Comparison of ENCODE assay signal across 11 cellular contexts in genomic region chr2:33681333-33681732, GRCh38.
DNase-seq lines count a peak whose midpoint lies in the region; ATAC-seq and TF ChIP-seq lines count a peak whose summit lies in the region.
"Had no signal": no experiment of that assay in that cellular context is flagged by ENCODE, and none has a peak within 500 bp of the region (broad histone marks: within the 10 kb centered on the region; RNA-seq: fewer than 3 reads in every experiment).

No MANE protein-coding gene starts in this region.

- intact Hi-C loops in MCF 10A (cut with micrococcal nuclease): loop anchor here (2.0 to 5.0 kb wide), 3 partner anchors 331 to 889 kb away; no protein-coding TSS in a partner anchor
- intact Hi-C loops in breast epithelium (cut with DNase I; ENCODE audit: low total_unique reads): loop anchor here (10.0 kb wide), 1 partner anchor 83 kb away; no protein-coding TSS in a partner anchor

- CTCF ChIA-PET in MCF 10A (lab: Yijun Ruan, JAX) (interaction anchor here (0.6 to 2.7 kb wide), 11 partner anchors 154 to 911 kb away, joined by 3 to 29 read pairs (median 4); no protein-coding TSS in a partner anchor), HEK293T (lab: Yijun Ruan, JAX) (no interaction called here)

- H3K4me1 ChIP-seq in breast epithelium (no peaks in the 10 kb centered on the region), RWPE2 (ENCODE audit: insufficient read depth, poor library complexity, severe bottlenecking) (no peaks in the 10 kb centered on the region)

- H3K9me3 Mint-ChIP-seq in MCF 10A (ENCODE audit: unreplicated experiment): no peaks in the 10 kb centered on the region
- H3K9me3 Mint-ChIP-seq: activated naive CD4-positive, alpha-beta T cell treated with anti-CD3 and anti-CD28 coated beads, Interleukin-2, amount 10 ng/mL, durations not matched to agents 7 days and 5 days had no signal

- no peak for DNase-seq in MCF 10A (ENCODE audit: unreplicated experiment)
- no peak for DNase-seq in breast epithelium (ENCODE audit: low spot score in 2 of 2)
- no peak for DNase-seq in RWPE2 (ENCODE audit: low spot score)
- peak in 1 of 2 donors; percentile 6 for DNase-seq in foreskin fibroblast
- peak; percentile 14 for DNase-seq in stromal cell of bone marrow (ENCODE audit: low read depth)
- DNase-seq in NCI-H1694 treated with DMSO at 0.1 percent for 48 hours (lab: John Stamatoyannopoulos, UW): no peak
- DNase-seq in HEK293T (ENCODE audit: extremely low spot score): no peak
- DNase-seq in stimulated activated CD4-positive, alpha-beta T cell treated with anti-CD3 and anti-CD28 coated beads, Interleukin-1b, Interleukin-23, amount 100 ng/mL, for 48 hours: no peak
- DNase-seq: activated naive CD4-positive, alpha-beta T cell treated with anti-CD3 and anti-CD28 coated beads, Interleukin-2, amount 10 ng/mL, durations not matched to agents 7 days and 5 days; CD4-positive, alpha-beta T cell had no signal

- H3K27me3 Mint-ChIP-seq in MCF 10A (ENCODE audit: insufficient read depth, unreplicated experiment): no peaks in the 10 kb centered on the region
- H3K27me3 Mint-ChIP-seq: activated naive CD4-positive, alpha-beta T cell treated with anti-CD3 and anti-CD28 coated beads, Interleukin-2, amount 10 ng/mL, durations not matched to agents 7 days and 5 days had no signal

- POLR2A ChIA-PET in MCF 10A (lab: Yijun Ruan, JAX) (interaction anchor here (0.8 kb wide), 1 partner anchor 31 kb away, joined by 3 read pairs; no protein-coding TSS in a partner anchor), HEK293T (lab: Yijun Ruan, JAX) (no interaction called here)

- no peak for ATAC-seq in RWPE2 (ENCODE audit: low read depth)

- no peaks in the 10 kb centered on the region for H3K36me3 Mint-ChIP-seq in MCF 10A (ENCODE audit: insufficient read depth, unreplicated experiment)
- H3K36me3 Mint-ChIP-seq: activated naive CD4-positive, alpha-beta T cell treated with anti-CD3 and anti-CD28 coated beads, Interleukin-2, amount 10 ng/mL, durations not matched to agents 7 days and 5 days had no signal

- H3K9me3 ChIP-seq in breast epithelium: peaks cover 0 to 6% of the 10 kb centered on the region in 2 donors
- no peaks in the 10 kb centered on the region for H3K9me3 ChIP-seq in RWPE2 (ENCODE audit: severe bottlenecking)

- H3K27ac Mint-ChIP-seq in MCF 10A (ENCODE audit: low read depth, unreplicated experiment): no peak overlapping the region
- H3K27ac Mint-ChIP-seq: activated naive CD4-positive, alpha-beta T cell treated with anti-CD3 and anti-CD28 coated beads, Interleukin-2, amount 10 ng/mL, durations not matched to agents 7 days and 5 days; CD4-positive, alpha-beta T cell had no signal

- H3K27ac ChIP-seq in breast epithelium (no peak overlapping the region), RWPE2 (ENCODE audit: poor library complexity, severe bottlenecking) (no peak overlapping the region)
- H3K27ac ChIP-seq: epithelial cell of prostate had no signal

- no peak for TF ChIP-seq POLR2A in breast epithelium (IDR thresholded peaks at IDR 0.05)

- no TSS peak for BruUV-seq in MCF 10A (replicated peaks; lab: Mats Ljungman, UMichigan)

- no peaks in the 10 kb centered on the region for H3K4me1 Mint-ChIP-seq in MCF 10A (ENCODE audit: insufficient read depth, unreplicated experiment)
- H3K4me1 Mint-ChIP-seq: activated naive CD4-positive, alpha-beta T cell treated with anti-CD3 and anti-CD28 coated beads, Interleukin-2, amount 10 ng/mL, durations not matched to agents 7 days and 5 days had no signal

- no peaks in the 10 kb centered on the region for H3K27me3 ChIP-seq in breast epithelium
- no peaks in the 10 kb centered on the region for H3K27me3 ChIP-seq in RWPE2 (ENCODE audit: insufficient read depth, poor library complexity, severe bottlenecking)

- TF ChIP-seq CTCF in MCF 10A (IDR thresholded peaks at IDR 0.05; ENCODE audit: unreplicated experiment): peak; percentile 57
- TF ChIP-seq CTCF in breast epithelium (IDR thresholded peaks at IDR 0.05): no peak
- peak; percentile 56 for TF ChIP-seq CTCF in RWPE2 (IDR thresholded peaks at IDR 0.05; ENCODE audit: poor library complexity, severe bottlenecking)
- TF ChIP-seq CTCF in foreskin fibroblast (IDR thresholded peaks at IDR 0.05; ENCODE audit: low read depth, low read length): peak; percentile 25

- H3K4me3 Mint-ChIP-seq in MCF 10A (ENCODE audit: unreplicated experiment): no peak overlapping the region
- H3K4me3 Mint-ChIP-seq: activated naive CD4-positive, alpha-beta T cell treated with anti-CD3 and anti-CD28 coated beads, Interleukin-2, amount 10 ng/mL, durations not matched to agents 7 days and 5 days; CD4-positive, alpha-beta T cell had no signal

- no peak overlapping the region for H3K4me3 ChIP-seq in breast epithelium
- no peak overlapping the region for H3K4me3 ChIP-seq in RWPE2 (ENCODE audit: severe bottlenecking)
- H3K4me3 ChIP-seq in foreskin fibroblast (ENCODE audit: low read depth in 1 of 2, low read length in 2 of 2): no peak overlapping the region

- H3K36me3 ChIP-seq in breast epithelium: no peaks in the 10 kb centered on the region
- H3K36me3 ChIP-seq in RWPE2 (ENCODE audit: low read depth): no peaks in the 10 kb centered on the region

TF ChIP-seq in HEK293T, 16 proteins besides CTCF, POLR2A, EP300 and RAD21:
- no peak for TF ChIP-seq ARNT (IDR thresholded peaks at IDR 0.05)
- no peak for TF ChIP-seq FOXM1 (IDR thresholded peaks at IDR 0.05; ENCODE audit: borderline replicate concordance)
- no peak for TF ChIP-seq FOXA1 (IDR thresholded peaks at IDR 0.05)
- TF ChIP-seq TARDBP (IDR thresholded peaks at IDR 0.05): no peak
- no peak for TF ChIP-seq FOXK2 (IDR thresholded peaks at IDR 0.05)
- TF ChIP-seq NFRKB (IDR thresholded peaks at IDR 0.05): no peak
- no peak for TF ChIP-seq L3MBTL2 (conservative IDR thresholded peaks at IDR 0.05)

Comparison
In these comparisons a context has a peak if more than half of its experiments do, and no peak if none do; other contexts are left out.
1. CTCF ChIP-seq: peak in MCF 10A (single experiment), RWPE2 (single experiment) and foreskin fibroblast (single experiment); none in breast epithelium (0 of 3).